In the genomic region with DNA sequence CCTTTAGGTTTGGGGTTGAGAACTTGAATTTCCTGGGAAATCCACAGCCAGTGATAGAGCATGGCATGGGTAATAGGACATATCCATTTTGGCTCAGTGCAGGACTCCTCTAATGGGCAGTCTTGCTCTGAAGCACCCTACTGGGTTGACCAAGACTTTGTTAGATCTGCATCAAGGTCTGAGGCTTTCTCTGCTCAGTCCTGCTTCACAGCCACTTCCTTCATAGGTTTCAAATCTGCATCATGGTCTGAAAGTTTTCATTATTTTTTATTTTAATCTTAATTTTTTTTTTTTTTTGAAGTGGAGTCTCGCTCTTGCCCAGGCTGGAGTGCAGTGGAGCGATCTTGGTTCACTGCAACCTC, we compare ENCODE assay signal across 13 cellular contexts. TPM values are rescaled to one million over a fixed set of nuclear protein-coding genes. Genes with fewer than 3 reads are reported as not detected.
DNase-seq lines count a peak whose midpoint lies in the region; ATAC-seq lines count a peak whose summit lies in the region.
"Had no signal": no experiment of that assay in that cellular context is flagged by ENCODE, and none has a peak within 500 bp of the region (broad histone marks: within the 10 kb centered on the region; RNA-seq: fewer than 3 reads in every experiment).

No MANE protein-coding gene starts in this region.

- no peaks in the 10 kb centered on the region for H3K27me3 ChIP-seq in naive thymus-derived CD4-positive, alpha-beta T cell (ENCODE audit: control insufficient read depth in 2 of 2, insufficient read depth in 2 of 2, low read length in 2 of 2)

- peaks cover 50% of the 10 kb centered on the region for H3K4me1 Mint-ChIP-seq in T-helper 1 cell treated with Interleukin-12 subunit alpha and Interleukin-12 subunit beta and Interleukin-4 antibody, amounts not matched to agents 30 μg/mL and 1 μg/mL, for 36 hours (ENCODE audit: low read depth)
- peaks cover 23 to 69% (median 61%) of the 10 kb centered on the region in 7 donors for H3K4me1 Mint-ChIP-seq in naive thymus-derived CD4-positive, alpha-beta T cell
- H3K4me1 Mint-ChIP-seq: neural crest cell had no signal

- no peak for DNase-seq in T-helper 1 cell
- no peak for DNase-seq in naive thymus-derived CD4-positive, alpha-beta T cell
- DNase-seq in DMS79 (lab: John Stamatoyannopoulos, UW), result no peak
- DNase-seq in NCI-H524 (lab: John Stamatoyannopoulos, UW), result no peak
- DNase-seq in D341Med (ENCODE audit: low spot score), result no peak
- DNase-seq: DMS153, NCI-H1694, substantia nigra had no signal

- H3K4me1 ChIP-seq in naive thymus-derived CD4-positive, alpha-beta T cell (ENCODE audit: control insufficient read depth in 2 of 2, insufficient read depth in 2 of 2, low read length in 2 of 2), result peaks cover 16 to 25% of the 10 kb centered on the region in 2 donors

- H3K27ac Mint-ChIP-seq in T-helper 1 cell treated with Interleukin-12 subunit alpha and Interleukin-12 subunit beta and Interleukin-4 antibody, amounts not matched to agents 30 μg/mL and 1 μg/mL, for 36 hours, result peak overlapping the region; percentile 85
- H3K27ac Mint-ChIP-seq in naive thymus-derived CD4-positive, alpha-beta T cell, result peak overlapping the region in 7 of 9 donors; percentile 61 to 88 (median 85)

- CTCF ChIA-PET in naive thymus-derived CD4-positive, alpha-beta T cell (lab: Charles Lee), result interaction anchor here (1.6 kb wide), 1 partner anchor 10 kb away, joined by 4 read pairs; no protein-coding TSS in a partner anchor

- H3K27me3 Mint-ChIP-seq in T-helper 1 cell treated with Interleukin-12 subunit alpha and Interleukin-12 subunit beta and Interleukin-4 antibody, amounts not matched to agents 30 μg/mL and 1 μg/mL, for 36 hours (ENCODE audit: low read depth), result no peaks in the 10 kb centered on the region
- H3K27me3 Mint-ChIP-seq in naive thymus-derived CD4-positive, alpha-beta T cell, result no peaks in the 10 kb centered on the region

- intact Hi-C loops in naive thymus-derived CD4-positive, alpha-beta T cell (cut with micrococcal nuclease), result loop anchor here (2.0 kb wide), 2 partner anchors 16 to 36 kb away; a partner anchor contains a TSS

- no peak overlapping the region for H3K27ac ChIP-seq in naive thymus-derived CD4-positive, alpha-beta T cell (ENCODE audit: low read depth, low read length)
- H3K27ac ChIP-seq: 22Rv1 had no signal

- H3K4me3 Mint-ChIP-seq in T-helper 1 cell treated with Interleukin-12 subunit alpha and Interleukin-12 subunit beta and Interleukin-4 antibody, amounts not matched to agents 30 μg/mL and 1 μg/mL, for 36 hours, result no peak overlapping the region
- H3K4me3 Mint-ChIP-seq in naive thymus-derived CD4-positive, alpha-beta T cell, result peak overlapping the region in 9 of 10 donors; percentile 53 to 83 (median 69)
- H3K4me3 Mint-ChIP-seq: neural crest cell had no signal

- H3K9me3 Mint-ChIP-seq in T-helper 1 cell treated with Interleukin-12 subunit alpha and Interleukin-12 subunit beta and Interleukin-4 antibody, amounts not matched to agents 30 μg/mL and 1 μg/mL, for 36 hours, result no peaks in the 10 kb centered on the region
- peaks cover 0 to 4% (median 0%) of the 10 kb centered on the region in 11 donors for H3K9me3 Mint-ChIP-seq in naive thymus-derived CD4-positive, alpha-beta T cell

- no peaks in the 10 kb centered on the region for H3K9me3 ChIP-seq in naive thymus-derived CD4-positive, alpha-beta T cell (ENCODE audit: control insufficient read depth in 2 of 3, low read length in 3 of 3)

- ATAC-seq in GM21619 (IDR thresholded peaks at IDR 0.05; ENCODE audit: unreplicated experiment), result peak; percentile 49
- peak; percentile 54 for ATAC-seq in HG03354 (IDR thresholded peaks at IDR 0.05; ENCODE audit: poor library complexity, severe bottlenecking, unreplicated experiment)
- peak; percentile 23 for ATAC-seq in naive thymus-derived CD4-positive, alpha-beta T cell

- peaks cover 17% of the 10 kb centered on the region for H3K36me3 Mint-ChIP-seq in T-helper 1 cell treated with Interleukin-12 subunit alpha and Interleukin-12 subunit beta and Interleukin-4 antibody, amounts not matched to agents 30 μg/mL and 1 μg/mL, for 36 hours (ENCODE audit: low read depth)
- H3K36me3 Mint-ChIP-seq in naive thymus-derived CD4-positive, alpha-beta T cell, result peaks cover 0 to 22% (median 13%) of the 10 kb centered on the region in 5 donors

- POLR2A ChIA-PET in naive thymus-derived CD4-positive, alpha-beta T cell (lab: Charles Lee), result interaction anchor here (1.5 kb wide), 1 partner anchor 37 kb away, joined by 5 read pairs; a partner anchor contains a TSS

- H3K4me3 ChIP-seq in naive thymus-derived CD4-positive, alpha-beta T cell (ENCODE audit: low read length), result no peak overlapping the region

- H3K36me3 ChIP-seq in naive thymus-derived CD4-positive, alpha-beta T cell (ENCODE audit: control insufficient read depth in 2 of 3, insufficient read depth in 3 of 3, low read length in 3 of 3), result peaks cover 0 to 1% (median 0%) of the 10 kb centered on the region in 3 experiments

RNA-seq across cellular contexts. Expression of a gene that starts 36.5 kb away (rescaled TPM):
- total RNA-seq in naive thymus-derived CD4-positive, alpha-beta T cell, result 100 to 1,000 TPM in 3 of 5 experiments, 10 to 100 TPM in 2; 73.5 to 179 (median 142) TPM
- polyA plus RNA-seq in naive thymus-derived CD4-positive, alpha-beta T cell, result 100 to 1,000 TPM; 136 to 159 TPM
